28 cellular contexts compared by ENCODE assay signal in the genomic region with DNA sequence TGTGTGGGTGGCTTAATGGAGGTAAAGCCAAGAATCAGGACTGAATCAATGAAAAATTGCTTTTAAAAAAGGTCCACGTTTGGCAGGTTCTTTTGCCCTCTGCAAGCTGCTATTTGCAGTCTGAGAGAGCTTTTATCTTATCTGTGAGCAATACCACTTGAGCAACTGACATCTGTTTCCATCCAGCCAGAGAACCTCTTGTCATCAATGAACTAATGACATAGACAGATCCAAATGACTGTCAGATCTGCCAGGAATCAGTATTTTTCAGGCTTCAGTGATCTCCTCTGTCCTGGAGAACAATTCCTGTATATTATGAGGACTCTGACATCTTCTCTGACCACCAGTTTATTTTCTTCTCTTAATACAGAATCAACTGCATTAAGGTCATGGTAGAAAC.
DNase-seq lines count a peak whose midpoint lies in the region; ATAC-seq, FAIRE-seq and TF ChIP-seq lines count a peak whose summit lies in the region.
"Had no signal": no experiment of that assay in that cellular context is flagged by ENCODE, and none has a peak within 500 bp of the region (broad histone marks: within the 10 kb centered on the region; RNA-seq: fewer than 3 reads in every experiment).

No MANE protein-coding gene starts in this region.

- intact Hi-C loops in GM12878 (cut with micrococcal nuclease; ENCODE audit: unreplicated experiment), result no loop called here
- intact Hi-C loops in activated CD8-positive, alpha-beta T cell treated with anti-CD3 and anti-CD28 coated beads for 36 hours (cut with micrococcal nuclease), result no loop called here

- no TSS peak for BruUV-seq in GM12878 (replicated peaks; lab: Mats Ljungman, UMichigan)

- H3K27me3 ChIP-seq in GM12878 (replicated peaks in 1 of 2; ENCODE audit: control insufficient read depth in 2 of 2, insufficient read depth in 2 of 2, low read length in 1 of 2) (no peaks in the 10 kb centered on the region), suprapubic skin (no peaks in the 10 kb centered on the region)
- H3K27me3 ChIP-seq: esophagus muscularis mucosa, foreskin keratinocyte, neutrophil had no signal

- FAIRE-seq in GM12878 (lab: Jason Lieb, UNC), result no peak
- FAIRE-seq: HepG2, TTC549 had no signal

- SMC1A ChIA-PET in GM12878 (lab: Charles Lee; ENCODE audit: uncharacterized antibody, unreplicated experiment), result no interaction called here

- POLR2A ChIA-PET in GM12878 (lab: Charles Lee), result no interaction called here
- POLR2A ChIA-PET in activated CD8-positive, alpha-beta T cell treated with anti-CD3 and anti-CD28 coated beads for 36 hours (lab: Charles Lee), result no interaction called here

- H3K4me2 ChIP-seq in GM12878 (ENCODE audit: control insufficient read depth, insufficient read depth), result no peak overlapping the region; the same call in 1 of the 2 replicates

- ATAC-seq in GM21723 (IDR thresholded peaks at IDR 0.05; ENCODE audit: unreplicated experiment) (peak; percentile 28), GM12878 (no peak)
- ATAC-seq in natural killer cell treated with Interleukin-12 subunit alpha and Interleukin-12 subunit beta and Interleukin-15 and Interleukin-18, amount 100 ng/mL, for 72 hours, result no peak
- ATAC-seq in activated CD8-positive, alpha-beta T cell treated with anti-CD3 and anti-CD28 coated beads for 36 hours, result no peak
- ATAC-seq: foreskin keratinocyte, HepG2, T-cell had no signal

- DNase-seq in G401 (ENCODE audit: low spot score) (peak; percentile 58), NCI-H2171 treated with DMSO at 0.1 percent for 48 hours (lab: John Stamatoyannopoulos, UW) (peak; percentile 70), GM12878 (ENCODE audit: low read depth, low spot score) (no peak), suprapubic skin (ENCODE audit: low spot score in 2 of 2) (no peak), ureter (ENCODE audit: low spot score) (no peak)
- DNase-seq in natural killer cell treated with Interleukin-12 subunit alpha and Interleukin-12 subunit beta and Interleukin-15 and Interleukin-18, amount 100 ng/mL, for 72 hours (ENCODE audit: low spot score), result no peak
- no peak for DNase-seq in activated CD8-positive, alpha-beta T cell treated with anti-CD3 and anti-CD28 coated beads for 36 hours
- DNase-seq: activated CD4-positive, alpha-beta memory T cell treated with anti-CD3 and anti-CD28 coated beads, Interleukin-2, amount 10 ng/mL, durations not matched to agents 7 days and 5 days; activated CD4-positive, alpha-beta T cell treated with anti-CD3 and anti-CD28 coated beads for 1 hour; aorta; COR-L47; DND-41; endodermal cell; foreskin keratinocyte; Karpas-422; mammary epithelial cell; NCI-H187; NCI-H226; SIG-M5; stimulated activated naive B cell treated with anti-CD40 and anti-IgM and Interleukin-4, amounts not matched to agents 10 μg/mL and 1 μg/mL and 100 μg/mL, for 72 hours; T-cell had no signal

- no peak for TF ChIP-seq RAD21 in GM12878 (IDR thresholded peaks at IDR 0.05; ENCODE audit: insufficient read depth, low read depth, low read length)

- no peak overlapping the region; the same call in 1 of the 2 replicates for H3K27ac ChIP-seq in GM12878 (ENCODE audit: control insufficient read depth, insufficient read depth)
- no peak overlapping the region for H3K27ac ChIP-seq in suprapubic skin
- H3K27ac ChIP-seq: esophagus muscularis mucosa, foreskin keratinocyte, neutrophil had no signal

- no peak overlapping the region for H2AFZ ChIP-seq in GM12878 (ENCODE audit: control insufficient read depth, low read depth, low read length)

- H3K4me1 ChIP-seq in GM12878 (ENCODE audit: control insufficient read depth, insufficient read depth, low read length) (peaks cover 3% of the 10 kb centered on the region; the same call in 1 of the 2 replicates), suprapubic skin (no peaks in the 10 kb centered on the region)
- H3K4me1 ChIP-seq: esophagus muscularis mucosa had no signal

- CTCF ChIA-PET in GM12878 (lab: Yijun Ruan, JAX), result no interaction called here
- CTCF ChIA-PET in activated CD8-positive, alpha-beta T cell treated with anti-CD3 and anti-CD28 coated beads for 36 hours (lab: Charles Lee), result no interaction called here

- 0% methylated on average over 1 of the region's 1 CpG for WGBS in GM12878 (ENCODE audit: insufficient coverage, insufficient replicate concordance, low lambda C conversion rate, missing lambda C conversion rate)
- 34% methylated on average over 1 of the region's 1 CpG for WGBS in suprapubic skin

- TF ChIP-seq EP300 in GM12878 (IDR thresholded peaks at IDR 0.05; ENCODE audit: borderline replicate concordance in 1 of 2, control insufficient read depth in 1 of 2, low read depth in 2 of 2, low read length in 2 of 2), result no peak
- no peak for TF ChIP-seq EP300 in suprapubic skin (IDR thresholded peaks at IDR 0.05)

- RAD21 ChIA-PET in GM12878 (lab: Charles Lee; ENCODE audit: unreplicated experiment), result no interaction called here

- H3K79me2 ChIP-seq in GM12878 (ENCODE audit: control insufficient read depth, insufficient read depth, low read length), result no peaks in the 10 kb centered on the region

- H3K4me1 Mint-ChIP-seq in natural killer cell treated with Interleukin-12 subunit alpha and Interleukin-12 subunit beta and Interleukin-15 and Interleukin-18, amount 100 ng/mL, for 72 hours (ENCODE audit: low read depth in 2 of 2), result no peaks in the 10 kb centered on the region
- H3K4me1 Mint-ChIP-seq in activated CD8-positive, alpha-beta T cell treated with anti-CD3 and anti-CD28 coated beads for 36 hours (ENCODE audit: low read depth), result no peaks in the 10 kb centered on the region
- H3K4me1 Mint-ChIP-seq: activated CD4-positive, alpha-beta memory T cell treated with anti-CD3 and anti-CD28 coated beads, Interleukin-2, amount 10 ng/mL, durations not matched to agents 7 days and 5 days; endodermal cell; T-cell had no signal

- H3K4me3 Mint-ChIP-seq in natural killer cell treated with Interleukin-12 subunit alpha and Interleukin-12 subunit beta and Interleukin-15 and Interleukin-18, amount 100 ng/mL, for 72 hours, result no peak overlapping the region
- no peak overlapping the region for H3K4me3 Mint-ChIP-seq in activated CD8-positive, alpha-beta T cell treated with anti-CD3 and anti-CD28 coated beads for 36 hours
- H3K4me3 Mint-ChIP-seq: activated CD4-positive, alpha-beta memory T cell treated with anti-CD3 and anti-CD28 coated beads, Interleukin-2, amount 10 ng/mL, durations not matched to agents 7 days and 5 days; activated naive CD8-positive, alpha-beta T cell; dendritic cell treated with granulocyte-macrophage colony-stimulating factor and Interleukin-4, amounts not matched to agents 40 ng/mL and 50 ng/mL, for 4 days; endodermal cell; stimulated activated naive B cell treated with anti-CD40 and anti-IgM and Interleukin-4, amounts not matched to agents 10 μg/mL and 1 μg/mL and 100 μg/mL, for 72 hours; T-cell had no signal

- H3K9ac ChIP-seq in GM12878 (ENCODE audit: control insufficient read depth, insufficient read depth, low read length), result no peak overlapping the region

- peaks cover 10% of the 10 kb centered on the region for H3K9me3 Mint-ChIP-seq in natural killer cell treated with Interleukin-12 subunit alpha and Interleukin-12 subunit beta and Interleukin-15 and Interleukin-18, amount 100 ng/mL, for 72 hours
- H3K9me3 Mint-ChIP-seq in activated CD8-positive, alpha-beta T cell treated with anti-CD3 and anti-CD28 coated beads for 36 hours, result no peaks in the 10 kb centered on the region
- H3K9me3 Mint-ChIP-seq: dendritic cell treated with granulocyte-macrophage colony-stimulating factor and Interleukin-4, amounts not matched to agents 40 ng/mL and 50 ng/mL, for 4 days; endodermal cell; stimulated activated naive B cell treated with anti-CD40 and anti-IgM and Interleukin-4, amounts not matched to agents 10 μg/mL and 1 μg/mL and 100 μg/mL, for 72 hours had no signal

- no peaks in the 10 kb centered on the region for H3K36me3 Mint-ChIP-seq in natural killer cell treated with Interleukin-12 subunit alpha and Interleukin-12 subunit beta and Interleukin-15 and Interleukin-18, amount 100 ng/mL, for 72 hours
- no peaks in the 10 kb centered on the region for H3K36me3 Mint-ChIP-seq in activated CD8-positive, alpha-beta T cell treated with anti-CD3 and anti-CD28 coated beads for 36 hours (ENCODE audit: low read depth)
- H3K36me3 Mint-ChIP-seq: activated naive CD8-positive, alpha-beta T cell; stimulated activated naive B cell treated with anti-CD40 and anti-IgM and Interleukin-4, amounts not matched to agents 10 μg/mL and 1 μg/mL and 100 μg/mL, for 72 hours; T-cell had no signal

- TF ChIP-seq CTCF in GM12878 (IDR thresholded peaks at IDR 0.05 in 2 of 3, conservative IDR thresholded peaks at IDR 0.05 in 1 of 3; ENCODE audit: control insufficient read depth in 2 of 3, extremely low read depth in 1 of 3, insufficient read depth in 1 of 3, low read depth in 3 of 3, low read length in 3 of 3), result no peak
- TF ChIP-seq CTCF in suprapubic skin (IDR thresholded peaks at IDR 0.05), result no peak
- TF ChIP-seq CTCF in activated CD8-positive, alpha-beta T cell treated with anti-CD3 and anti-CD28 coated beads for 36 hours (IDR thresholded peaks at IDR 0.05), result no peak

- no peak overlapping the region for H3K4me3 ChIP-seq in GM12878
- H3K4me3 ChIP-seq in suprapubic skin, result no peak overlapping the region
- H3K4me3 ChIP-seq: esophagus muscularis mucosa had no signal

- H3K9me3 ChIP-seq in GM12878 (replicated peaks; ENCODE audit: control insufficient read depth, insufficient read depth, low read length), result no peaks in the 10 kb centered on the region
- H3K9me3 ChIP-seq in suprapubic skin, result no peaks in the 10 kb centered on the region
- H3K9me3 ChIP-seq: esophagus muscularis mucosa, neutrophil had no signal

- H3K27me3 Mint-ChIP-seq in natural killer cell treated with Interleukin-12 subunit alpha and Interleukin-12 subunit beta and Interleukin-15 and Interleukin-18, amount 100 ng/mL, for 72 hours, result no peaks in the 10 kb centered on the region
- no peaks in the 10 kb centered on the region for H3K27me3 Mint-ChIP-seq in activated CD8-positive, alpha-beta T cell treated with anti-CD3 and anti-CD28 coated beads for 36 hours
- H3K27me3 Mint-ChIP-seq: activated CD4-positive, alpha-beta memory T cell treated with anti-CD3 and anti-CD28 coated beads, Interleukin-2, amount 10 ng/mL, durations not matched to agents 7 days and 5 days; activated naive CD8-positive, alpha-beta T cell; dendritic cell treated with granulocyte-macrophage colony-stimulating factor and Interleukin-4, amounts not matched to agents 40 ng/mL and 50 ng/mL, for 4 days; stimulated activated naive B cell treated with anti-CD40 and anti-IgM and Interleukin-4, amounts not matched to agents 10 μg/mL and 1 μg/mL and 100 μg/mL, for 72 hours; T-cell had no signal

- TF ChIP-seq POLR2A in GM12878 (IDR thresholded peaks at IDR 0.05; ENCODE audit: low read depth, low read length), result no peak
- TF ChIP-seq POLR2A in suprapubic skin (IDR thresholded peaks at IDR 0.05), result no peak

- no peaks in the 10 kb centered on the region for H4K20me1 ChIP-seq in GM12878 (ENCODE audit: control insufficient read depth, insufficient read depth)

- H3K36me3 ChIP-seq in GM12878 (ENCODE audit: control insufficient read depth in 2 of 2, insufficient read depth in 2 of 2, low read length in 1 of 2), result no peaks in the 10 kb centered on the region
- no peaks in the 10 kb centered on the region for H3K36me3 ChIP-seq in suprapubic skin
- H3K36me3 ChIP-seq: esophagus muscularis mucosa, neutrophil had no signal

- H3K27ac Mint-ChIP-seq in natural killer cell treated with Interleukin-12 subunit alpha and Interleukin-12 subunit beta and Interleukin-15 and Interleukin-18, amount 100 ng/mL, for 72 hours, result no peak overlapping the region
- no peak overlapping the region for H3K27ac Mint-ChIP-seq in activated CD8-positive, alpha-beta T cell treated with anti-CD3 and anti-CD28 coated beads for 36 hours
- H3K27ac Mint-ChIP-seq: activated CD4-positive, alpha-beta memory T cell treated with anti-CD3 and anti-CD28 coated beads, Interleukin-2, amount 10 ng/mL, durations not matched to agents 7 days and 5 days; activated naive CD8-positive, alpha-beta T cell; dendritic cell treated with granulocyte-macrophage colony-stimulating factor and Interleukin-4, amounts not matched to agents 40 ng/mL and 50 ng/mL, for 4 days; endodermal cell; T-cell had no signal

- in situ Hi-C loops in G401 (cut with HindIII; ENCODE audit: low sequenced_read_pairs), result no loop called here
- in situ Hi-C loops in GM12878 (cut with MboI), result no loop called here

Comparison
In these comparisons a context has a peak if more than half of its experiments do, and no peak if none do; other contexts are left out.
1. DNase-seq: peak in G401 (single experiment) and NCI-H2171 treated with DMSO at 0.1 percent for 48 hours (single experiment); none in GM12878 (single experiment), suprapubic skin (0 of 2), natural killer cell treated with Interleukin-12 subunit alpha and Interleukin-12 subunit beta and Interleukin-15 and Interleukin-18, amount 100 ng/mL, for 72 hours (single experiment), ureter (single experiment) and activated CD8-positive, alpha-beta T cell treated with anti-CD3 and anti-CD28 coated beads for 36 hours (single experiment).